8 cellular contexts compared by ENCODE assay signal in genomic region chr4:36351082-36351666, GRCh38.
DNase-seq lines count a peak whose midpoint lies in the region; ATAC-seq and TF ChIP-seq lines count a peak whose summit lies in the region.

No MANE protein-coding gene starts in this region.

- 13% methylated on average over 2 of the region's 2 CpGs for WGBS in prostate gland

- DNase-seq in BJ (ENCODE audit: low read depth): no peak
- peak; percentile 44 for DNase-seq in RWPE1 (ENCODE audit: low spot score)
- DNase-seq in activated effector memory CD4-positive, alpha-beta T cell treated with Interleukin-2 at 50 U/mL for 16 hours: peak; percentile 58
- peak; percentile 90 for DNase-seq in globus pallidus (ENCODE audit: low spot score)
- DNase-seq in prostate gland (ENCODE audit: low spot score): peak; percentile 45
- peak in 1 of 2 donors; percentile 17 for DNase-seq in uterus

- intact Hi-C loops in prostate gland (cut with DNase I): no loop called here
- intact Hi-C loops in uterus (cut with DNase I; ENCODE audit: low total_unique reads): no loop called here

- TF ChIP-seq POLR2A in prostate gland (IDR thresholded peaks at IDR 0.05) (no peak), uterus (IDR thresholded peaks at IDR 0.05) (no peak)

- H3K4me1 ChIP-seq in prostate gland (replicated peaks) (no peaks in the 10 kb centered on the region), uterus (no peaks in the 10 kb centered on the region)

- no peaks in the 10 kb centered on the region for H3K27me3 ChIP-seq in BJ (ENCODE audit: control insufficient read depth, insufficient read depth, low read length)
- no peaks in the 10 kb centered on the region for H3K27me3 ChIP-seq in prostate gland (replicated peaks; ENCODE audit: insufficient read depth)
- no peaks in the 10 kb centered on the region for H3K27me3 ChIP-seq in uterus

- POLR2A ChIA-PET in BJ (lab: Charles Lee) (no interaction called here), RWPE1 (lab: Yijun Ruan, JAX; ENCODE audit: low non-redundant PET) (no interaction called here)

- H3K36me3 ChIP-seq in BJ (ENCODE audit: control insufficient read depth, insufficient read depth, low read length) (no peaks in the 10 kb centered on the region), prostate gland (no peaks in the 10 kb centered on the region), uterus (no peaks in the 10 kb centered on the region)

- ATAC-seq in GM19043 (IDR thresholded peaks at IDR 0.05; ENCODE audit: low read depth, unreplicated experiment) (peak; percentile 53), HG03558 (IDR thresholded peaks at IDR 0.05; ENCODE audit: extremely low read depth, unreplicated experiment) (peak; percentile 37)

- H3K27ac ChIP-seq in RWPE1 (no peak overlapping the region), prostate gland (no peak overlapping the region), uterus (no peak overlapping the region)

- H3K9me3 ChIP-seq in prostate gland: no peaks in the 10 kb centered on the region
- no peaks in the 10 kb centered on the region for H3K9me3 ChIP-seq in uterus

- H3K4me3 ChIP-seq in BJ (ENCODE audit: low read depth, low read length) (no peak overlapping the region), prostate gland (no peak overlapping the region), uterus (no peak overlapping the region)

- TF ChIP-seq CTCF in BJ (IDR thresholded peaks at IDR 0.05; ENCODE audit: insufficient read depth, low read depth, low read length) (0 out of 2 replicates have a peak, but pooled peaks have one; percentile 23), RWPE1 (conservative IDR thresholded peaks at IDR 0.05; ENCODE audit: low read depth) (peak; percentile 69), prostate gland (IDR thresholded peaks at IDR 0.05) (peak in 3 of 4 experiments; percentile 54 to 67 (median 62)), uterus (IDR thresholded peaks at IDR 0.05) (peak; percentile 20 to 47 (median 29))

- CTCF ChIA-PET in BJ (lab: Yijun Ruan, JAX) (no interaction called here), RWPE1 (lab: Yijun Ruan, JAX) (interaction anchor here (0.5 kb wide), 1 partner anchor 47 kb away, joined by 4 read pairs; no protein-coding TSS in a partner anchor)
